In the genomic region with DNA sequence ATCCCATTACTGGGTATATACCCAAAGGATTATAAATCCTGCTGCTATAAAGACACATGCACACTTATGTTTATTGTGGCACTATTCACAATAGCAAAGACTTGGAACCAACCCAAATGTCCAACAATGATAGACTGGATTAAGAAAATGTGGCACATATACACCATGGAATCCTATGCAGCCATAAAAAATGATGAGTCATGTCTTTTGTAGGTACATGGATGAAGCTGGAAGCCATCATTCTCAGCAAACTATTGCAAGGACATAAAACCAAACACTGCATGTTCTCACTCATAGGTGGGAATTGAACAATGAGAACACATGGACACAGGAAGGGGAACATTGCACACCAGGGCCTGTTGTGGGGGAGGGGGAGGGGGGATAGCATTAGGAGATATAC, we compare ENCODE assay signal across 3 cellular contexts. TPM values are rescaled to one million over a fixed set of nuclear protein-coding genes. Genes with fewer than 3 reads are reported as not detected.
"Had no signal": no experiment of that assay in that cellular context is flagged by ENCODE, and none has a peak within 500 bp of the region (broad histone marks: within the 10 kb centered on the region; RNA-seq: fewer than 3 reads in every experiment).

No MANE protein-coding gene starts in this region.

RNA-seq across cellular contexts. Expression of a gene that starts 28.4 kb away (rescaled TPM):
- total RNA-seq: OCI-LY7, PC-3, SK-MEL-5 had no signal
